ENCODE assay signal across 27 cellular contexts in the genomic region with DNA sequence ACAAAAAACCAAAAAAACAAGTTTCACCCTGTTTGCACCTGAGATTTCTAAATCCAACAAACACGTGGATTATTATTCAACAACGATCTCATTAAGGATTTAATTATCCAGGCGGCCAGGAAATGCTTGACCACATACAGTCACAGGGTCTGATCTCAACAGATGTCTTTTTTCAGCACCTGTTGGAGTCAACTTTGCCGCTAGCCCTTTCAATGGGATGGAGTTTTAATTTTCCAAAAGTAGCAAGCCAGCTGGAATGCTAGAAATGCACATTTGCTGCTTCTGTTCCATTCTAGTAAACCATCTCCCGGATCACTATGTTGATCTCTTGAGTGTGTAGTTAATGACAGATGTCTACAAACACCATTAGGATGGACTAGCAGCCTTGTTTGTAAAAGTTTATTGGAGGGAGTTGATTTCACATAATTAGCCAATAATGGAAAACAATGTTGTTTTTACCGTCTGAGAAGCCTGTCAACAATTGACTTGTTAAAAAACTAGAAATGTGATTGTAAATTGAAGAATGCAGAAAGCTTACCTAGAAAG.
"Had no signal": no experiment of that assay in that cellular context is flagged by ENCODE, and none has a peak within 500 bp of the region (broad histone marks: within the 10 kb centered on the region; RNA-seq: fewer than 3 reads in every experiment).

No MANE protein-coding gene starts in this region.

- H3K9me3 Mint-ChIP-seq: activated naive CD4-positive, alpha-beta T cell treated with anti-CD3 and anti-CD28 coated beads, Interleukin-2, amount 10 ng/mL, durations not matched to agents 7 days and 5 days; activated naive CD8-positive, alpha-beta T cell treated with anti-CD3 and anti-CD28 coated beads, Interleukin-2, amount 10 ng/mL, durations not matched to agents 7 days and 5 days; activated T-helper 1 cell treated with anti-CD3 and anti-CD28 coated beads, Interleukin-12 subunit alpha, Interleukin-12 subunit beta, Interleukin-2, Interleukin-4 antibody, amounts not matched to agents 30 ng/mL and 10 ng/mL and 1 ng/mL, durations not matched to agents 14 hours and 24 hours and 36 hours; endodermal cell; naive B cell; nephron progenitor cell; T-helper 1 cell treated with Interleukin-12 subunit alpha and Interleukin-12 subunit beta and Interleukin-4 antibody, amounts not matched to agents 30 μg/mL and 1 μg/mL, for 36 hours had no signal

- H3K36me3 Mint-ChIP-seq: activated naive CD4-positive, alpha-beta T cell treated with anti-CD3 and anti-CD28 coated beads, Interleukin-2, amount 10 ng/mL, durations not matched to agents 7 days and 5 days; activated naive CD8-positive, alpha-beta T cell treated with anti-CD3 and anti-CD28 coated beads, Interleukin-2, amount 10 ng/mL, durations not matched to agents 7 days and 5 days; naive B cell had no signal

- H3K27me3 ChIP-seq: breast epithelium, esophagus muscularis mucosa, foreskin keratinocyte, left lung, neutrophil, spleen, tibial nerve had no signal

- H3K4me1 Mint-ChIP-seq: activated naive CD4-positive, alpha-beta T cell treated with anti-CD3 and anti-CD28 coated beads, Interleukin-2, amount 10 ng/mL, durations not matched to agents 7 days and 5 days; activated naive CD8-positive, alpha-beta T cell treated with anti-CD3 and anti-CD28 coated beads, Interleukin-2, amount 10 ng/mL, durations not matched to agents 7 days and 5 days; endodermal cell had no signal

- H3K27ac Mint-ChIP-seq: activated naive CD4-positive, alpha-beta T cell treated with anti-CD3 and anti-CD28 coated beads, Interleukin-2, amount 10 ng/mL, durations not matched to agents 7 days and 5 days; activated naive CD8-positive, alpha-beta T cell treated with anti-CD3 and anti-CD28 coated beads, Interleukin-2, amount 10 ng/mL, durations not matched to agents 7 days and 5 days; activated T-helper 1 cell treated with anti-CD3 and anti-CD28 coated beads, Interleukin-12 subunit alpha, Interleukin-12 subunit beta, Interleukin-2, Interleukin-4 antibody, amounts not matched to agents 30 ng/mL and 10 ng/mL and 1 ng/mL, durations not matched to agents 14 hours and 24 hours and 36 hours; dendritic cell treated with granulocyte-macrophage colony-stimulating factor and Interleukin-4, amounts not matched to agents 40 ng/mL and 50 ng/mL, for 4 days; endodermal cell; nephron progenitor cell; T-helper 1 cell treated with Interleukin-12 subunit alpha and Interleukin-12 subunit beta and Interleukin-4 antibody, amounts not matched to agents 30 μg/mL and 1 μg/mL, for 36 hours had no signal

- H3K4me3 Mint-ChIP-seq: activated naive CD4-positive, alpha-beta T cell treated with anti-CD3 and anti-CD28 coated beads, Interleukin-2, amount 10 ng/mL, durations not matched to agents 7 days and 5 days; activated naive CD8-positive, alpha-beta T cell treated with anti-CD3 and anti-CD28 coated beads, Interleukin-2, amount 10 ng/mL, durations not matched to agents 7 days and 5 days; activated T-helper 1 cell treated with anti-CD3 and anti-CD28 coated beads, Interleukin-12 subunit alpha, Interleukin-12 subunit beta, Interleukin-2, Interleukin-4 antibody, amounts not matched to agents 30 ng/mL and 10 ng/mL and 1 ng/mL, durations not matched to agents 14 hours and 24 hours and 36 hours; dendritic cell treated with granulocyte-macrophage colony-stimulating factor and Interleukin-4, amounts not matched to agents 40 ng/mL and 50 ng/mL, for 4 days; endodermal cell; naive B cell; nephron progenitor cell; T-helper 1 cell treated with Interleukin-12 subunit alpha and Interleukin-12 subunit beta and Interleukin-4 antibody, amounts not matched to agents 30 μg/mL and 1 μg/mL, for 36 hours had no signal

- H3K27me3 Mint-ChIP-seq: activated naive CD4-positive, alpha-beta T cell treated with anti-CD3 and anti-CD28 coated beads, Interleukin-2, amount 10 ng/mL, durations not matched to agents 7 days and 5 days; activated naive CD8-positive, alpha-beta T cell treated with anti-CD3 and anti-CD28 coated beads, Interleukin-2, amount 10 ng/mL, durations not matched to agents 7 days and 5 days; dendritic cell treated with granulocyte-macrophage colony-stimulating factor and Interleukin-4, amounts not matched to agents 40 ng/mL and 50 ng/mL, for 4 days had no signal

- H3K36me3 ChIP-seq: breast epithelium, esophagus muscularis mucosa, neutrophil, spleen, tibial nerve had no signal

- H3K4me1 ChIP-seq: breast epithelium, left lung, spleen, tibial nerve had no signal

- H3K4me3 ChIP-seq: breast epithelium, esophagus muscularis mucosa, left lung, mucosa of descending colon, spleen, tibial nerve had no signal

- DNase-seq: activated CD4-positive, alpha-beta T cell treated with anti-CD3 and anti-CD28 coated beads for 48 hours; activated CD4-positive, alpha-beta T cell treated with anti-CD3 and anti-CD28 coated beads, Interleukin-2, amount 50 U/mL, for 48 hours; activated CD8-positive, alpha-beta memory T cell treated with anti-CD3 and anti-CD28 coated beads for 24 hours; activated gamma-delta T cell; activated naive CD4-positive, alpha-beta T cell treated with anti-CD3 and anti-CD28 coated beads, Interleukin-2, amount 10 ng/mL, durations not matched to agents 7 days and 5 days; activated naive CD8-positive, alpha-beta T cell treated with anti-CD3 and anti-CD28 coated beads, Interleukin-2, amount 10 ng/mL, durations not matched to agents 7 days and 5 days; amygdala; central memory CD4-positive, alpha-beta T cell; endodermal cell; foreskin keratinocyte; left lung; mucosa of descending colon; naive B cell; nephron progenitor cell; retina; spleen; stimulated activated naive CD4-positive, alpha-beta T cell treated with Interleukin-2 at 50 U/mL for 16 hours; T-helper 9 cell had no signal

- ATAC-seq: activated CD4-positive, CD25-positive, alpha-beta regulatory T cell treated with anti-CD3 and anti-CD28 coated beads, Interleukin-2, amount 50 U/mL, for 24 hours; foreskin keratinocyte; left lung; mucosa of descending colon had no signal

- H3K9me3 ChIP-seq: breast epithelium, left lung, mucosa of descending colon, neutrophil, spleen, tibial nerve had no signal

- H3K27ac ChIP-seq: breast epithelium, esophagus muscularis mucosa, foreskin keratinocyte, left lung, neutrophil, spleen, tibial nerve, VCaP had no signal
